In the genomic region with DNA sequence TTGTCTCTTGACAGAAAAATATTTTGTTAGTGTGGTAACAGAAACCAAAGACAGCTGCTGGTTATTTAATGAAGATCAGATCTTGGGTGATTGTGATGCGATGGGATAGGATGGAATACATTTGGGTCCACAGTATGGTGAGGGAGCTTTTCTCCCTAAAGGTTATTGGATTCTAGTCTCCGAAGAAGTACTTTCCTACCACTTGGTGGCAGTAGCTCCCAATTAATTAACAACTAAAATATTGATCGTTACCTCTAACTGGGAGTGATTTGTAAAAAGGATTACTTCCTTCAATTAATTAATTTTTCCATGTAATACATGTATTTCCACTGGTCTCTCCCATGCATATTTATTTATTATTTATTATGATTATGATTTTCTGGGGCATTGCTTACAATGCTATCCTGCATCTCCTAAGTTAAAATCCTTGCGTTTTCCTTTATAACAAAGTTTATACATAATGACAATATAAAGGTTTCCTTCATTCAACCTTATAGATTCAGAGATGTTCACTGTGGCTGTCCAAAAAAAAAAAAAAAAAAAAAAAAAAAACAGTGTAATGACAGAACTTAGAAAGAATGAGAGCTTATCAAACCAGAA, we compare ENCODE assay signal across 9 cellular contexts. TPM values are rescaled to one million over a fixed set of nuclear protein-coding genes. Genes with fewer than 3 reads are reported as not detected.
DNase-seq lines count a peak whose midpoint lies in the region; ATAC-seq and TF ChIP-seq lines count a peak whose summit lies in the region.
"Had no signal": no experiment of that assay in that cellular context is flagged by ENCODE, and none has a peak within 500 bp of the region (broad histone marks: within the 10 kb centered on the region; RNA-seq: fewer than 3 reads in every experiment).

No MANE protein-coding gene starts in this region.

- no peaks in the 10 kb centered on the region for H3K4me1 ChIP-seq in right atrium auricular region
- H3K4me1 ChIP-seq in upper lobe of right lung = no peaks in the 10 kb centered on the region

- DNase-seq in right atrium auricular region (ENCODE audit: low spot score) = no peak
- DNase-seq in cardiac septum (ENCODE audit: low spot score) = no peak
- peak; percentile 60 for DNase-seq in NAMALWA (ENCODE audit: low spot score)
- peak; percentile 20 for DNase-seq in globus pallidus (ENCODE audit: low spot score)
- no peak for DNase-seq in upper lobe of right lung
- DNase-seq in activated CD8-positive, alpha-beta memory T cell treated with anti-CD3 and anti-CD28 coated beads, Interleukin-2, amount 50 U/mL, for 48 hours = no peak

- H3K4me1 Mint-ChIP-seq in activated T-helper 17 cell treated with anti-CD3 and anti-CD28 coated beads, Interleukin-2, amount 50 U/mL, for 72 hours = no peaks in the 10 kb centered on the region

- H3K27ac Mint-ChIP-seq in activated T-helper 17 cell treated with anti-CD3 and anti-CD28 coated beads, Interleukin-2, amount 50 U/mL, for 72 hours = no peak overlapping the region
- H3K27ac Mint-ChIP-seq: stimulated activated naive CD8-positive, alpha-beta T cell treated with anti-CD3 and anti-CD28 coated beads, Interleukin-15, Interleukin-2, amounts not matched to agents 100 ng/mL and 50 ng/mL, for 24 hours had no signal

- no peak overlapping the region for H3K4me3 Mint-ChIP-seq in activated T-helper 17 cell treated with anti-CD3 and anti-CD28 coated beads, Interleukin-2, amount 50 U/mL, for 72 hours
- H3K4me3 Mint-ChIP-seq: stimulated activated naive CD8-positive, alpha-beta T cell treated with anti-CD3 and anti-CD28 coated beads, Interleukin-15, Interleukin-2, amounts not matched to agents 100 ng/mL and 50 ng/mL, for 24 hours had no signal

- H3K27me3 ChIP-seq in right atrium auricular region (no peaks in the 10 kb centered on the region), upper lobe of right lung (no peaks in the 10 kb centered on the region)

- H3K9me3 ChIP-seq in right atrium auricular region (no peaks in the 10 kb centered on the region), upper lobe of right lung (no peaks in the 10 kb centered on the region)

- H3K36me3 ChIP-seq in right atrium auricular region (no peaks in the 10 kb centered on the region), upper lobe of right lung (no peaks in the 10 kb centered on the region)

- no peak overlapping the region for H3K4me3 ChIP-seq in right atrium auricular region
- H3K4me3 ChIP-seq in upper lobe of right lung = no peak overlapping the region

- no peaks in the 10 kb centered on the region for H3K36me3 Mint-ChIP-seq in activated T-helper 17 cell treated with anti-CD3 and anti-CD28 coated beads, Interleukin-2, amount 50 U/mL, for 72 hours (ENCODE audit: low read depth)

- intact Hi-C loops in cardiac septum (cut with DNase I) (no loop called here), upper lobe of right lung (cut with DNase I) (no loop called here)

- ATAC-seq in SK-N-SH treated with all-trans-retinoic acid at 6 μM for 48 hours (peak; percentile 77), upper lobe of right lung (no peak)
- no peak for ATAC-seq in activated T-helper 17 cell treated with anti-CD3 and anti-CD28 coated beads, Interleukin-2, amount 50 U/mL, for 72 hours (replicated peaks)

- H3K9me3 Mint-ChIP-seq in activated T-helper 17 cell treated with anti-CD3 and anti-CD28 coated beads, Interleukin-2, amount 50 U/mL, for 72 hours = no peaks in the 10 kb centered on the region
- H3K9me3 Mint-ChIP-seq: stimulated activated naive CD8-positive, alpha-beta T cell treated with anti-CD3 and anti-CD28 coated beads, Interleukin-15, Interleukin-2, amounts not matched to agents 100 ng/mL and 50 ng/mL, for 24 hours had no signal

- H3K27me3 Mint-ChIP-seq in activated T-helper 17 cell treated with anti-CD3 and anti-CD28 coated beads, Interleukin-2, amount 50 U/mL, for 72 hours = peaks cover 4% of the 10 kb centered on the region
- H3K27me3 Mint-ChIP-seq: stimulated activated naive CD8-positive, alpha-beta T cell treated with anti-CD3 and anti-CD28 coated beads, Interleukin-15, Interleukin-2, amounts not matched to agents 100 ng/mL and 50 ng/mL, for 24 hours had no signal

- peak; percentile 30 to 67 for TF ChIP-seq CTCF in right atrium auricular region (IDR thresholded peaks at IDR 0.05)
- peak; percentile 63 for TF ChIP-seq CTCF in upper lobe of right lung (IDR thresholded peaks at IDR 0.05)

- H3K27ac ChIP-seq in right atrium auricular region (no peak overlapping the region), upper lobe of right lung (no peak overlapping the region)

TF ChIP-seq in SK-N-SH treated with all-trans-retinoic acid at 6 μM for 48 hours, 23 proteins besides CTCF, POLR2A, EP300 and RAD21:
- TF ChIP-seq ISL1 (CRISPR knock-in tag; IDR thresholded peaks at IDR 0.05) (no peak), ZNF8 (CRISPR knock-in tag; IDR thresholded peaks at IDR 0.05) (no peak)
TF ChIP-seq in SK-N-SH treated with all-trans-retinoic acid at 6 μM for 48 hours: peak in this region for 0.

RNA-seq across cellular contexts. Expression of a gene that starts 25.6 kb away (rescaled TPM):
- total RNA-seq in right atrium auricular region (not detected), cardiac septum (not detected), upper lobe of right lung (not detected)
- not detected for total RNA-seq in activated T-helper 17 cell treated with anti-CD3 and anti-CD28 coated beads, Interleukin-2, amount 50 U/mL, for 72 hours

RNA-seq across cellular contexts. Expression of a gene that starts 39.0 kb away (rescaled TPM):
- total RNA-seq in right atrium auricular region (10 to 100 TPM in 1 of 2 donors, 1 to 10 TPM in 1; 8.5 to 18.9 TPM), cardiac septum (9.1 TPM), upper lobe of right lung (11.5 TPM)
- 10 to 100 TPM; 15.0 to 26.9 TPM for total RNA-seq in activated T-helper 17 cell treated with anti-CD3 and anti-CD28 coated beads, Interleukin-2, amount 50 U/mL, for 72 hours

Comparison
In these comparisons a context has a peak if more than half of its experiments do, and no peak if none do; other contexts are left out.
1. DNase-seq: peak in NAMALWA (single experiment) and globus pallidus (single experiment); none in right atrium auricular region (single experiment), cardiac septum (single experiment), upper lobe of right lung (single experiment) and activated CD8-positive, alpha-beta memory T cell treated with anti-CD3 and anti-CD28 coated beads, Interleukin-2, amount 50 U/mL, for 48 hours (single experiment).